Comparison of ENCODE assay signal across 8 cellular contexts in genomic region chr15:68209735-68210408, GRCh38. TPM values are rescaled to one million over a fixed set of nuclear protein-coding genes. Genes with fewer than 3 reads are reported as not detected.
DNase-seq lines count a peak whose midpoint lies in the region; ATAC-seq and TF ChIP-seq lines count a peak whose summit lies in the region.

No MANE protein-coding gene starts in this region.

- no peak overlapping the region for H3K4me3 Mint-ChIP-seq in H9

- no CpG with 5 or more reads among the region's 13 CpGs for WGBS in H9 (ENCODE audit: extremely low coverage, insufficient read length, low lambda C conversion rate)
- WGBS in mesenchymal stem cell, result 84% methylated on average over 13 of the region's 13 CpGs

- H2AFZ ChIP-seq in H9 (ENCODE audit: low read length) (no peak overlapping the region), mesenchymal stem cell (ENCODE audit: low read depth, low read length) (no peak overlapping the region)

- H3K27ac Mint-ChIP-seq in H9, result peak overlapping the region in 2 of 3 experiments; percentile 62 to 76; a peak in 3 of 7 replicates

- no peak overlapping the region for H3K14ac ChIP-seq in H9 (ENCODE audit: insufficient read depth, low read length)
- H3K14ac ChIP-seq in mesenchymal stem cell (ENCODE audit: low read length in 2 of 2), result no peak overlapping the region

- H2BK20ac ChIP-seq in H9 (ENCODE audit: low read depth, low read length, poor library complexity, severe bottlenecking), result no peak overlapping the region

- H4K91ac ChIP-seq in H9 (ENCODE audit: insufficient read length, low read depth, low read length), result no peak overlapping the region
- no peak overlapping the region for H4K91ac ChIP-seq in mesenchymal stem cell (ENCODE audit: low read length)

- TF ChIP-seq CTCF in GM06990 (IDR thresholded peaks at IDR 0.05; ENCODE audit: insufficient read depth, low read length, poor library complexity, severe bottlenecking), result no peak
- TF ChIP-seq CTCF in H9 (conservative IDR thresholded peaks at IDR 0.05), result no peak

- H3K36me3 ChIP-seq in GM06990 (ENCODE audit: control insufficient read depth, insufficient read depth, low read length), result peaks cover 10% of the 10 kb centered on the region
- peaks cover 0 to 48% of the 10 kb centered on the region in 2 experiments for H3K36me3 ChIP-seq in mesenchymal stem cell (ENCODE audit: control insufficient read depth in 1 of 2, insufficient read depth in 2 of 2, low read depth in 1 of 2, low read length in 2 of 2)

- H3K27me3 Mint-ChIP-seq in H9 (ENCODE audit: low read depth), result no peaks in the 10 kb centered on the region; the same call in 1 of the 2 replicates

- peaks cover 23 to 39% of the 10 kb centered on the region in 2 experiments for H3K4me1 Mint-ChIP-seq in H9

- ATAC-seq in GM18517 (IDR thresholded peaks at IDR 0.05; ENCODE audit: unreplicated experiment), result no peak

- H3K4me3 ChIP-seq in GM06990 (replicated peaks; ENCODE audit: low read depth, low read length) (peak overlapping the region; percentile 54), mesenchymal stem cell (ENCODE audit: insufficient read depth in 1 of 2, low read depth in 1 of 2, low read length in 2 of 2) (no peak overlapping the region)

- H3K56ac ChIP-seq in H9 (ENCODE audit: insufficient read length, low read depth, low read length), result no peak overlapping the region

- H3K9ac ChIP-seq in H9 (ENCODE audit: extremely low read depth, insufficient read length, low read length) (no peak overlapping the region), mesenchymal stem cell (ENCODE audit: low read length) (peak overlapping the region; percentile 72)

- H4K5ac ChIP-seq in H9 (ENCODE audit: insufficient read length, low read depth, low read length), result no peak overlapping the region

- H3K4me1 ChIP-seq in H9 (ENCODE audit: insufficient read depth, low read length), result peaks cover 11% of the 10 kb centered on the region
- peaks cover 20% of the 10 kb centered on the region for H3K4me1 ChIP-seq in mesenchymal stem cell (ENCODE audit: control insufficient read depth, insufficient read depth, low read depth, low read length)

- no peak overlapping the region for H3K23ac ChIP-seq in H9 (ENCODE audit: insufficient read length, low read depth, low read length)
- peak overlapping the region in 1 of 2 experiments; percentile 34 for H3K23ac ChIP-seq in mesenchymal stem cell (ENCODE audit: low read length in 2 of 2)

- H2AK5ac ChIP-seq in H9 (ENCODE audit: insufficient read length, low read length) (no peak overlapping the region), mesenchymal stem cell (ENCODE audit: low read length, severe bottlenecking) (no peak overlapping the region)

- H3K4me2 ChIP-seq in H9 (ENCODE audit: insufficient read depth, insufficient read length, low read length) (no peak overlapping the region), mesenchymal stem cell (ENCODE audit: low read length, poor library complexity, severe bottlenecking) (no peak overlapping the region)

- H2BK15ac ChIP-seq in H9 (ENCODE audit: low read depth, low read length) (no peak overlapping the region), mesenchymal stem cell (ENCODE audit: low read depth, poor library complexity, severe bottlenecking) (no peak overlapping the region)

- H3K9me3 ChIP-seq in H9 (ENCODE audit: control insufficient read depth, low read depth, low read length), result no peaks in the 10 kb centered on the region
- no peaks in the 10 kb centered on the region for H3K9me3 ChIP-seq in mesenchymal stem cell (ENCODE audit: control insufficient read depth, low read length)

- H3K27ac ChIP-seq in H9 (ENCODE audit: insufficient read length, low read depth, low read length), result no peak overlapping the region
- no peak overlapping the region for H3K27ac ChIP-seq in mesenchymal stem cell (ENCODE audit: low read length, poor library complexity, severe bottlenecking)

- H3K27me3 ChIP-seq in GM06990 (replicated peaks; ENCODE audit: control insufficient read depth, insufficient read depth, low read length), result no peaks in the 10 kb centered on the region
- no peaks in the 10 kb centered on the region for H3K27me3 ChIP-seq in H9 (ENCODE audit: insufficient read depth, low read length)
- no peaks in the 10 kb centered on the region for H3K27me3 ChIP-seq in mesenchymal stem cell (ENCODE audit: control insufficient read depth in 1 of 2, insufficient read depth in 1 of 2, low read length in 2 of 2)

- H2BK120ac ChIP-seq in H9 (ENCODE audit: low read depth, low read length, poor library complexity, severe bottlenecking) (no peak overlapping the region), mesenchymal stem cell (ENCODE audit: low read depth, low read length) (no peak overlapping the region)

- H4K8ac ChIP-seq in H9 (replicated peaks; ENCODE audit: insufficient read length, low read depth, low read length), result no peak overlapping the region
- H4K8ac ChIP-seq in mesenchymal stem cell (ENCODE audit: low read length), result no peak overlapping the region

- H3K9me3 Mint-ChIP-seq in H9, result no peaks in the 10 kb centered on the region

- H3K23me2 ChIP-seq in H9 (ENCODE audit: insufficient read length, low read depth, low read length, poor library complexity, severe bottlenecking), result no peaks in the 10 kb centered on the region

- peaks cover 2% of the 10 kb centered on the region for H4K20me1 ChIP-seq in H9 (ENCODE audit: control insufficient read depth, insufficient read depth, insufficient read length)

- no peak overlapping the region; the same call in 1 of the 2 replicates for H3K4ac ChIP-seq in H9 (ENCODE audit: low read depth, low read length)
- no peak overlapping the region for H3K4ac ChIP-seq in mesenchymal stem cell (ENCODE audit: low read depth in 1 of 2, low read length in 2 of 2)

- no peaks in the 10 kb centered on the region for H3K79me2 ChIP-seq in H9 (ENCODE audit: insufficient read depth, low read length)

- H3K36me3 Mint-ChIP-seq in H9 (ENCODE audit: insufficient read depth in 1 of 3, low read depth in 3 of 3), result peaks cover 5 to 18% (median 13%) of the 10 kb centered on the region in 3 experiments; a peak in 6 of 7 replicates

- no peak overlapping the region for H2BK5ac ChIP-seq in H9 (ENCODE audit: insufficient read length, low read length)
- H2BK5ac ChIP-seq in mesenchymal stem cell (ENCODE audit: low read depth, low read length, poor library complexity, severe bottlenecking), result no peak overlapping the region

- H3K79me1 ChIP-seq in H9 (ENCODE audit: insufficient read depth, low read depth, low read length, poor library complexity, severe bottlenecking), result peaks cover 4% of the 10 kb centered on the region
- peaks cover 59% of the 10 kb centered on the region for H3K79me1 ChIP-seq in mesenchymal stem cell (replicated peaks; ENCODE audit: low read length, poor library complexity, severe bottlenecking)

- no peak overlapping the region for H2BK12ac ChIP-seq in H9 (ENCODE audit: insufficient read length, low read depth, low read length)
- H2BK12ac ChIP-seq in mesenchymal stem cell (ENCODE audit: low read length in 2 of 2), result no peak overlapping the region

- DNase-seq in GM06990 (ENCODE audit: extremely low read depth, insufficient read length) (peak; percentile 76), H9 (no peak), mesenchymal stem cell (no peak), LoVo (ENCODE audit: low spot score) (no peak), NCI-H1092 (lab: John Stamatoyannopoulos, UW) (no peak), NCI-H2196 treated with DMSO at 0.1 percent for 48 hours (lab: John Stamatoyannopoulos, UW; ENCODE audit: unreplicated experiment) (no peak)
- DNase-seq in activated CD4-positive, alpha-beta T cell treated with anti-CD3 and anti-CD28 coated beads for 1 hour, result peak; percentile 18

- H3K18ac ChIP-seq in H9 (ENCODE audit: insufficient read length, low read depth, low read length) (no peak overlapping the region), mesenchymal stem cell (ENCODE audit: low read depth in 1 of 2, low read length in 2 of 2) (no peak overlapping the region)

- H3T11ph ChIP-seq in H9 (ENCODE audit: low read length), result no peak overlapping the region

RNA-seq across cellular contexts. Expression of gene CALML4, which starts 4.7 kb away (rescaled TPM):
- total RNA-seq in H9 (2021), result 8.2 and 11.8 TPM in 2 replicates
- polyA plus RNA-seq in mesenchymal stem cell (2013, experiment 1 of 2), result 5.0 TPM
- 3.7 TPM for polyA plus RNA-seq in mesenchymal stem cell (2013, experiment 2 of 2)

RNA-seq across cellular contexts. Expression of gene CLN6, which starts 19.7 kb away (rescaled TPM):
- 68.7 and 71.9 TPM in 2 replicates for total RNA-seq in H9 (2021)
- polyA plus RNA-seq in mesenchymal stem cell (2013, experiment 1 of 2), result 23.5 TPM
- polyA plus RNA-seq in mesenchymal stem cell (2013, experiment 2 of 2), result 23.2 TPM

Comparison
In these comparisons a context has a peak if more than half of its experiments do, and no peak if none do; other contexts are left out.
1. DNase-seq: peak in GM06990 (single experiment) and activated CD4-positive, alpha-beta T cell treated with anti-CD3 and anti-CD28 coated beads for 1 hour (single experiment); none in H9 (single experiment), mesenchymal stem cell (single experiment), LoVo (single experiment), NCI-H1092 (single experiment) and NCI-H2196 treated with DMSO at 0.1 percent for 48 hours (single experiment).